In the genomic region with DNA sequence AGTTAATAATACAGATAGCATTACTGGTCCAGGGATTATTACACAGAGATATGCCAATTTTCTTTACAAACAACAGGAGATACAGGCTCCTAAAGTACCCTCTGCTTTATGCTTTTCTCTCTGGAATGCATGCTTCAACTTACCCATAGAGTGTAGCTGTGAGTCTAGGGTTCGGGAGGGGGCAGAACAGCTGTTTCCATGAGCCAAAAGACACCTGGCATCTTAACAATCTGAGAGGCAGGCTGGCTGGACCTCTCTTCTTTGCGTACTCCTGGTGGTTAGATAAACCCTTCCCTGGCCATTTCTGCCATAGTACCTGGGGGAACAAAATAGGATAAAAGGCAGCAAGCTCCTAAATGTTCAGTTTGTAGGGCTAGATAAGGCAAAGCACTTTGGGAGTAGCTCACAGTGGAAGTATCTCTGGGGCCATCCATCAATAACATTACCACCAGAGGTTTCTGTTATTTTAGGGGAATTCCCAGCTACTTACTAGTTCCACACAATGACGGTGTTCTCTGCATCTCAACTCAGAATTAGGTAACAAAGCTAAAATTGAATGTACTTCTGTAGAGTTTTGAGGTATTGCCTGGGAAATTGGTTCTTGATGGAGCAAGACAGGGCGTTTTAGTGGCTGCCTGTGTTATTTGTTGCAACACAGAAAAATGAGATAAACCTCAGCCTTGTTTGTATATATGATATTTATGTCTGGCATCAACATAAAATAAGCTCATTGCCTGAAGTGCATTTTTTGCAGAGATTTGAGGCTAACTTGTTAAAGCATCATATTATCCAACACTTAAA, we compare ENCODE assay signal across 18 cellular contexts. TPM values are rescaled to one million over a fixed set of nuclear protein-coding genes. Genes with fewer than 3 reads are reported as not detected.
A peak's percentile ranks its signal among the peaks of the same experiment; 100 is the strongest.
DNase-seq lines count a peak whose midpoint lies in the region; ATAC-seq and TF ChIP-seq lines count a peak whose summit lies in the region.
"Had no signal": no experiment of that assay in that cellular context is flagged by ENCODE, and none has a peak within 500 bp of the region (broad histone marks: within the 10 kb centered on the region; RNA-seq: fewer than 3 reads in every experiment).

No MANE protein-coding gene starts in this region.

- no peak for TF ChIP-seq POLR2A in lower leg skin (IDR thresholded peaks at IDR 0.05)

- intact Hi-C loops in activated CD8-positive, alpha-beta T cell treated with anti-CD3 and anti-CD28 coated beads for 36 hours (cut with micrococcal nuclease), result no loop called here
- intact Hi-C loops in lower leg skin (cut with DNase I; ENCODE audit: low total_unique reads), result no loop called here

- POLR2A ChIA-PET in activated CD8-positive, alpha-beta T cell treated with anti-CD3 and anti-CD28 coated beads for 36 hours (lab: Charles Lee), result no interaction called here

- CTCF ChIA-PET in activated CD8-positive, alpha-beta T cell treated with anti-CD3 and anti-CD28 coated beads for 36 hours (lab: Charles Lee), result interaction anchor here (1.3 kb wide), 1 partner anchor 11 kb away, joined by 6 read pairs; no protein-coding TSS in a partner anchor

- H3K9me3 ChIP-seq in smooth muscle cell (replicated peaks; ENCODE audit: low read depth), result no peaks in the 10 kb centered on the region
- H3K9me3 ChIP-seq: breast epithelium, psoas muscle, thoracic aorta had no signal

- TF ChIP-seq CTCF in fibroblast of villous mesenchyme (IDR thresholded peaks at IDR 0.05; ENCODE audit: insufficient read depth, low read depth, low read length) (no peak), smooth muscle cell (IDR thresholded peaks at IDR 0.05; ENCODE audit: borderline replicate concordance, insufficient read depth, poor library complexity, severe bottlenecking) (no peak), lower leg skin (IDR thresholded peaks at IDR 0.05) (no peak)
- no peak for TF ChIP-seq CTCF in activated CD8-positive, alpha-beta T cell treated with anti-CD3 and anti-CD28 coated beads for 36 hours (IDR thresholded peaks at IDR 0.05)

- H4K20me1 ChIP-seq in smooth muscle cell (ENCODE audit: low read depth), result no peaks in the 10 kb centered on the region

- 56% methylated on average over 4 of the region's 4 CpGs for WGBS in smooth muscle cell (ENCODE audit: low lambda C conversion rate)
- WGBS in lower leg skin, 2 donors, result 45 to 61% methylated on average over 4 of the region's 4 CpGs

- H3F3A ChIP-seq in smooth muscle cell (ENCODE audit: low read depth), result no peaks in the 10 kb centered on the region

- H3K36me3 ChIP-seq in smooth muscle cell (ENCODE audit: low read depth), result no peaks in the 10 kb centered on the region
- H3K36me3 ChIP-seq: breast epithelium, thoracic aorta had no signal

- peaks cover 3% of the 10 kb centered on the region for H3K4me1 ChIP-seq in smooth muscle cell (ENCODE audit: low read depth)
- H3K4me1 ChIP-seq: breast epithelium, psoas muscle had no signal

- H3K4me3 ChIP-seq in fibroblast of villous mesenchyme (ENCODE audit: low read depth, low read length) (no peak overlapping the region), smooth muscle cell (no peak overlapping the region), lower leg skin (ENCODE audit: low read depth, poor library complexity, severe bottlenecking) (no peak overlapping the region)
- H3K4me3 ChIP-seq: breast epithelium, psoas muscle, thoracic aorta had no signal

- H3K36me3 Mint-ChIP-seq in activated CD8-positive, alpha-beta T cell treated with anti-CD3 and anti-CD28 coated beads for 36 hours (ENCODE audit: low read depth), result no peaks in the 10 kb centered on the region
- H3K36me3 Mint-ChIP-seq: activated CD8-positive, alpha-beta memory T cell treated with anti-CD3 and anti-CD28 coated beads, Interleukin-2, amount 10 ng/mL, durations not matched to agents 7 days and 5 days; IgD-negative memory B cell had no signal

- peaks cover 26% of the 10 kb centered on the region for H3K27me3 ChIP-seq in smooth muscle cell (ENCODE audit: low read depth)
- H3K27me3 ChIP-seq: breast epithelium had no signal

- H3K27ac ChIP-seq in smooth muscle cell (ENCODE audit: low read depth), result no peak overlapping the region
- H3K27ac ChIP-seq: breast epithelium, psoas muscle, thoracic aorta, VCaP had no signal

- H3K9me3 Mint-ChIP-seq in activated CD8-positive, alpha-beta T cell treated with anti-CD3 and anti-CD28 coated beads for 36 hours, result no peaks in the 10 kb centered on the region

- ATAC-seq in GM18868 (IDR thresholded peaks at IDR 0.05; ENCODE audit: unreplicated experiment), result peak; percentile 95
- ATAC-seq in GM21526 (IDR thresholded peaks at IDR 0.05; ENCODE audit: low FRiP score, unreplicated experiment), result peak; percentile 65
- peak; percentile 81 for ATAC-seq in HG03045 (IDR thresholded peaks at IDR 0.05; ENCODE audit: unreplicated experiment)
- no peak for ATAC-seq in activated CD8-positive, alpha-beta T cell treated with anti-CD3 and anti-CD28 coated beads for 36 hours
- ATAC-seq: activated CD8-positive, alpha-beta memory T cell treated with anti-CD3 and anti-CD28 coated beads, Interleukin-2, amount 10 ng/mL, durations not matched to agents 7 days and 5 days; left lobe of liver; psoas muscle had no signal

- H3K79me2 ChIP-seq in smooth muscle cell (ENCODE audit: low read depth), result no peaks in the 10 kb centered on the region

- no peak overlapping the region for H3K4me2 ChIP-seq in smooth muscle cell

- H3K4me3 Mint-ChIP-seq in activated CD8-positive, alpha-beta T cell treated with anti-CD3 and anti-CD28 coated beads for 36 hours, result no peak overlapping the region
- H3K4me3 Mint-ChIP-seq: activated CD8-positive, alpha-beta memory T cell treated with anti-CD3 and anti-CD28 coated beads, Interleukin-2, amount 10 ng/mL, durations not matched to agents 7 days and 5 days; IgD-negative memory B cell had no signal

- peaks cover 15% of the 10 kb centered on the region for H3K27me3 Mint-ChIP-seq in activated CD8-positive, alpha-beta T cell treated with anti-CD3 and anti-CD28 coated beads for 36 hours

- no peaks in the 10 kb centered on the region for H3K4me1 Mint-ChIP-seq in activated CD8-positive, alpha-beta T cell treated with anti-CD3 and anti-CD28 coated beads for 36 hours (ENCODE audit: low read depth)
- H3K4me1 Mint-ChIP-seq: IgD-negative memory B cell had no signal

- H3K27ac Mint-ChIP-seq in activated CD8-positive, alpha-beta T cell treated with anti-CD3 and anti-CD28 coated beads for 36 hours, result no peak overlapping the region
- H3K27ac Mint-ChIP-seq: activated CD8-positive, alpha-beta memory T cell treated with anti-CD3 and anti-CD28 coated beads, Interleukin-2, amount 10 ng/mL, durations not matched to agents 7 days and 5 days; IgD-negative memory B cell had no signal

- H2AFZ ChIP-seq in smooth muscle cell (ENCODE audit: low read depth), result no peak overlapping the region

- H3K9ac ChIP-seq in smooth muscle cell (ENCODE audit: low read depth), result no peak overlapping the region

- DNase-seq in fibroblast of villous mesenchyme (ENCODE audit: low read depth) (peak; percentile 13), smooth muscle cell (lab: John Stamatoyannopoulos, UW; ENCODE audit: unreplicated experiment) (no peak), lower leg skin (ENCODE audit: low spot score in 2 of 2) (no peak)
- no peak for DNase-seq in activated CD8-positive, alpha-beta T cell treated with anti-CD3 and anti-CD28 coated beads for 36 hours
- DNase-seq: activated CD8-positive, alpha-beta memory T cell treated with anti-CD3 and anti-CD28 coated beads, Interleukin-2, amount 10 ng/mL, durations not matched to agents 7 days and 5 days; DMS 273 treated with DMSO at 0.1 percent for 48 hours; effector CD4-positive, alpha-beta T cell; NCI-H1092 treated with DMSO at 0.1 percent for 48 hours; OCI-M1; psoas muscle had no signal

RNA-seq across cellular contexts. Expression of a gene that starts 6.2 kb away (rescaled TPM):
- 2.3 and 5.2 TPM in 2 replicates for total RNA-seq in fibroblast of villous mesenchyme
- total RNA-seq in smooth muscle cell, result 2.0 and 2.1 TPM in 2 replicates
- polyA plus RNA-seq in smooth muscle cell, result 0.67 and 2.4 TPM in 2 replicates
- not detected for total RNA-seq in activated CD8-positive, alpha-beta T cell treated with anti-CD3 and anti-CD28 coated beads for 36 hours
- total RNA-seq in lower leg skin, result 1 to 10 TPM; 2.7 to 3.7 (median 3.6) TPM
- total RNA-seq: activated CD8-positive, alpha-beta memory T cell treated with anti-CD3 and anti-CD28 coated beads, Interleukin-2, amount 10 ng/mL, durations not matched to agents 7 days and 5 days had no signal
